8 cellular contexts compared by ENCODE assay signal in the genomic region with DNA sequence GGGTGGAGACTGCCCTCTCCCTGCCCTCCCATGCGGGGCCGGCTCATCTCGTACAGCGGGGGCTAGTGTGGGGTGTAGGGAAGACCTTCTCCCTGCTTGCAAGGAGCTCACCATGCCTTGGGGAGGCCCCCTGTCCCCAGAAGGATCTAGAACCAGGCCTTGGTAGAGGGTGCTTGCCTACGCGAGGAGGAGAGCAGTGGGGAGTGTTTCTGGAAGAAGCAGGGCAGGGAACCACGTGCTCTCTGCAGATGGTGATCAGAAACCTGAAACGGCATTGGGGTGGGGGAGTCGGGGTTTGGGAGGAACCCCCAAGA. TPM values are rescaled to one million over a fixed set of nuclear protein-coding genes. Genes with fewer than 3 reads are reported as not detected.
DNase-seq lines count a peak whose midpoint lies in the region; ATAC-seq, FAIRE-seq and TF ChIP-seq lines count a peak whose summit lies in the region.

No MANE protein-coding gene starts in this region.

- TF ChIP-seq POLR2A in GM12878 (IDR thresholded peaks at IDR 0.05; ENCODE audit: low read depth, low read length) (no peak), upper lobe of left lung (IDR thresholded peaks at IDR 0.05) (no peak)

- H3K9ac ChIP-seq in GM12878 (ENCODE audit: control insufficient read depth, insufficient read depth, low read length) (peak overlapping the region; percentile 25; the same call in 1 of the 2 replicates), mesendoderm (ENCODE audit: low read length) (no peak overlapping the region)

- no peak for TF ChIP-seq CTCF in GM12878 (IDR thresholded peaks at IDR 0.05 in 2 of 3, conservative IDR thresholded peaks at IDR 0.05 in 1 of 3; ENCODE audit: control insufficient read depth in 2 of 3, extremely low read depth in 1 of 3, insufficient read depth in 1 of 3, low read depth in 3 of 3, low read length in 3 of 3)
- no peak for TF ChIP-seq CTCF in upper lobe of left lung (IDR thresholded peaks at IDR 0.05)

- H2BK5ac ChIP-seq in mesendoderm (ENCODE audit: low read length) = no peak overlapping the region

- H2AK5ac ChIP-seq in mesendoderm (ENCODE audit: low read length) = no peak overlapping the region

- SMC1A ChIA-PET in GM12878 (lab: Charles Lee; ENCODE audit: uncharacterized antibody, unreplicated experiment) = no interaction called here

- H3K4me1 ChIP-seq in GM12878 (ENCODE audit: control insufficient read depth, insufficient read depth, low read length) (peaks cover 13% of the 10 kb centered on the region), mesendoderm (ENCODE audit: control insufficient read depth, low read depth, low read length) (peaks cover 5% of the 10 kb centered on the region), upper lobe of left lung (peaks cover 46 to 73% (median 55%) of the 10 kb centered on the region in 4 donors)

- DNase-seq in activated naive CD4-positive, alpha-beta T cell treated with anti-CD3 and anti-CD28 coated beads, Interleukin-2, amount 50 U/mL, for 16 hours = no peak
- no peak for DNase-seq in GM12878 (ENCODE audit: low read depth, low spot score)
- DNase-seq in mesendoderm = no peak
- DNase-seq in upper lobe of left lung = no peak
- no peak for DNase-seq in SKM-1 treated with dmso at 0.1 percent for 144 hours (lab: John Stamatoyannopoulos, UW; ENCODE audit: unreplicated experiment)
- DNase-seq in COLO668 (lab: John Stamatoyannopoulos, UW; ENCODE audit: unreplicated experiment) = no peak
- DNase-seq in NCI-H1105 treated with DMSO at 0.1 percent for 48 hours (lab: John Stamatoyannopoulos, UW) = no peak

- H3K79me2 ChIP-seq in GM12878 (ENCODE audit: control insufficient read depth, insufficient read depth, low read length) (peaks cover 43% of the 10 kb centered on the region), mesendoderm (ENCODE audit: control insufficient read depth, insufficient read depth, low read length) (peaks cover 9% of the 10 kb centered on the region)

- in situ Hi-C loops in GM12878 (cut with MboI) = no loop called here

- H3K4me3 Mint-ChIP-seq in activated naive CD4-positive, alpha-beta T cell treated with anti-CD3 and anti-CD28 coated beads, Interleukin-2, amount 50 U/mL, for 24 hours = peak overlapping the region; percentile 91

- intact Hi-C loops in GM12878 (cut with micrococcal nuclease; ENCODE audit: unreplicated experiment) = loop anchor here (2.0 kb wide), 1 partner anchor 28 kb away; the partner anchor contains the start of gene INTS1

- FAIRE-seq in GM12878 (lab: Jason Lieb, UNC) = no peak

- no peaks in the 10 kb centered on the region for H3K79me1 ChIP-seq in mesendoderm (ENCODE audit: low read length)

- peak overlapping the region; percentile 96 for H3K27ac Mint-ChIP-seq in activated naive CD4-positive, alpha-beta T cell treated with anti-CD3 and anti-CD28 coated beads, Interleukin-2, amount 50 U/mL, for 24 hours

- peak overlapping the region; percentile 46 for H3K56ac ChIP-seq in mesendoderm (ENCODE audit: low read length)

- H3K36me3 ChIP-seq in GM12878 (ENCODE audit: control insufficient read depth in 2 of 2, insufficient read depth in 2 of 2, low read length in 1 of 2) = peaks cover 0 to 3% of the 10 kb centered on the region in 2 experiments; a peak in 2 of 4 replicates
- H3K36me3 ChIP-seq in mesendoderm (ENCODE audit: control insufficient read depth, insufficient read depth, low read length) = no peaks in the 10 kb centered on the region
- peaks cover 0 to 16% (median 7%) of the 10 kb centered on the region in 4 donors for H3K36me3 ChIP-seq in upper lobe of left lung

- H4K5ac ChIP-seq in mesendoderm (ENCODE audit: low read length) = no peak overlapping the region

- peaks cover 2% of the 10 kb centered on the region for H3K36me3 Mint-ChIP-seq in activated naive CD4-positive, alpha-beta T cell treated with anti-CD3 and anti-CD28 coated beads, Interleukin-2, amount 50 U/mL, for 24 hours

- RAD21 ChIA-PET in GM12878 (lab: Charles Lee; ENCODE audit: unreplicated experiment) = no interaction called here

- peak overlapping the region; percentile 27 for H3K27ac ChIP-seq in GM12878 (ENCODE audit: control insufficient read depth, insufficient read depth)
- no peak overlapping the region for H3K27ac ChIP-seq in mesendoderm (ENCODE audit: low read depth, low read length)
- peak overlapping the region; percentile 92 to 99 (median 97) for H3K27ac ChIP-seq in upper lobe of left lung

- H2AFZ ChIP-seq in GM12878 (ENCODE audit: control insufficient read depth, low read depth, low read length) = no peak overlapping the region

- H4K8ac ChIP-seq in mesendoderm (ENCODE audit: low read depth, low read length) = no peak overlapping the region

- peaks cover 7% of the 10 kb centered on the region; the same call in 1 of the 2 replicates for H4K20me1 ChIP-seq in GM12878 (ENCODE audit: control insufficient read depth, insufficient read depth)

- no peaks in the 10 kb centered on the region for H3K9me3 ChIP-seq in GM12878 (replicated peaks; ENCODE audit: control insufficient read depth, insufficient read depth, low read length)
- H3K9me3 ChIP-seq in upper lobe of left lung = no peaks in the 10 kb centered on the region

- no peak overlapping the region for H3K4ac ChIP-seq in mesendoderm (ENCODE audit: low read depth, low read length)

- no peak for TF ChIP-seq RAD21 in GM12878 (IDR thresholded peaks at IDR 0.05; ENCODE audit: insufficient read depth, low read depth, low read length)

- no peaks in the 10 kb centered on the region for H3K27me3 Mint-ChIP-seq in activated naive CD4-positive, alpha-beta T cell treated with anti-CD3 and anti-CD28 coated beads, Interleukin-2, amount 50 U/mL, for 24 hours

- no peak overlapping the region for H2BK15ac ChIP-seq in mesendoderm (replicated peaks; ENCODE audit: low read depth)

- H2BK120ac ChIP-seq in mesendoderm (ENCODE audit: low read depth, low read length) = no peak overlapping the region

- TF ChIP-seq EP300 in GM12878 (IDR thresholded peaks at IDR 0.05; ENCODE audit: borderline replicate concordance in 1 of 2, control insufficient read depth in 1 of 2, low read depth in 2 of 2, low read length in 2 of 2) (no peak), upper lobe of left lung (IDR thresholded peaks at IDR 0.05) (no peak)

- H3K18ac ChIP-seq in mesendoderm (ENCODE audit: low read length) = no peak overlapping the region

- H3K27me3 ChIP-seq in GM12878 (replicated peaks in 1 of 2; ENCODE audit: control insufficient read depth in 2 of 2, insufficient read depth in 2 of 2, low read length in 1 of 2) = no peaks in the 10 kb centered on the region
- H3K27me3 ChIP-seq in mesendoderm (ENCODE audit: insufficient read depth, low read length, poor library complexity) = no peaks in the 10 kb centered on the region
- H3K27me3 ChIP-seq in upper lobe of left lung = no peaks in the 10 kb centered on the region

- H3K4me2 ChIP-seq in GM12878 (ENCODE audit: control insufficient read depth, insufficient read depth) = peak overlapping the region; percentile 96
- no peak overlapping the region for H3K4me2 ChIP-seq in mesendoderm (ENCODE audit: low read length)

- no peak overlapping the region for H3K23ac ChIP-seq in mesendoderm (ENCODE audit: low read length)

- peaks cover 24% of the 10 kb centered on the region for H3K4me1 Mint-ChIP-seq in activated naive CD4-positive, alpha-beta T cell treated with anti-CD3 and anti-CD28 coated beads, Interleukin-2, amount 50 U/mL, for 24 hours

- POLR2A ChIA-PET in GM12878 (lab: Charles Lee) = no interaction called here

- no peaks in the 10 kb centered on the region for H3K9me3 Mint-ChIP-seq in activated naive CD4-positive, alpha-beta T cell treated with anti-CD3 and anti-CD28 coated beads, Interleukin-2, amount 50 U/mL, for 24 hours

- 1% methylated on average over 8 of the region's 9 CpGs for WGBS in GM12878 (ENCODE audit: insufficient coverage, insufficient replicate concordance, low lambda C conversion rate, missing lambda C conversion rate)
- WGBS in mesendoderm (ENCODE audit: extremely low coverage, insufficient coverage, low lambda C conversion rate) = no CpG with 5 or more reads among the region's 9 CpGs
- WGBS in upper lobe of left lung, 2 donors = 26 to 44% methylated on average over 9 of the region's 9 CpGs

- CTCF ChIA-PET in GM12878 (lab: Yijun Ruan, JAX) = interaction anchor here (0.7 to 3.0 kb wide), 2 partner anchors 27 to 94 kb away, joined by 5 to 9 read pairs; no protein-coding TSS in a partner anchor

- BruUV-seq in GM12878 (replicated peaks; lab: Mats Ljungman, UMichigan) = no TSS peak

- ATAC-seq in GM12878 = peak; percentile 27
- ATAC-seq in upper lobe of left lung (ENCODE audit: low FRiP score in 2 of 2) = no peak

- peak overlapping the region; percentile 63 for H3K4me3 ChIP-seq in GM12878
- H3K4me3 ChIP-seq in mesendoderm (ENCODE audit: low read length) = no peak overlapping the region
- peak overlapping the region in 3 of 4 donors; percentile 76 to 94 (median 93) for H3K4me3 ChIP-seq in upper lobe of left lung

RNA-seq across cellular contexts. Expression of gene MAFK, which starts 2.7 kb away (rescaled TPM):
- total RNA-seq in GM12878 (2013; cell fraction: nucleolus; rRNA removed) = 15.1 and 16.9 TPM in 2 replicates
- total RNA-seq in GM12878 (2014; rRNA removed) (11.0 and 13.8 TPM in 2 replicates), GM12878 (2014; rRNA removed; fragmentation: Illumina TruSeq; extraction: Trizol) (3.3 and 4.0 TPM in 2 replicates), GM12878 (2021) (24.3 and 24.5 TPM in 2 replicates), upper lobe of left lung (100 to 1,000 TPM in 1 of 6 donors, 10 to 100 TPM in 5; 48.0 to 117 (median 77.9) TPM)
- polyA plus RNA-seq in GM12878 (2011; ENCODE audit: low read depth) = 3.0 TPM
- polyA plus RNA-seq in GM12878 (2011; rRNA removed) (2.2 and 3.5 TPM in 2 replicates), GM12878 (2014; fragmentation: Illumina TruSeq; extraction: Trizol) (0.82 and 3.0 TPM in 2 replicates), GM12878 (2014; fragmentation: Nextera tagmentation; extraction: Ambion mirVana) (under 1 TPM; 0.10 to 0.26 TPM), GM12878 (2014; rRNA removed) (11.9 and 17.0 TPM in 2 replicates), GM12878 (2016; fragmentation: Nextera tagmentation; extraction: Ambion mirVana) (1 to 10 TPM; 1.3 to 1.4 TPM)
- polyA plus RNA-seq in GM12878 (2011; cell fraction: cytosol; rRNA removed) = 4.0 and 5.5 TPM in 2 replicates
- 27.4 and 48.1 TPM in 2 replicates for polyA plus RNA-seq in GM12878 (2011; cell fraction: nucleus; rRNA removed)
- 10.2 and 16.3 TPM in 2 replicates for polyA plus RNA-seq in GM12878 (2012)
- 1.8 and 5.4 TPM in 2 replicates for polyA minus RNA-seq in GM12878 (2011; rRNA and poly(A)+ RNA removed)
- 4.8 and 6.5 TPM in 2 replicates for polyA minus RNA-seq in GM12878 (2011; cell fraction: cytosol; rRNA and poly(A)+ RNA removed)
- polyA minus RNA-seq in GM12878 (2011; cell fraction: nucleus; rRNA and poly(A)+ RNA removed) = 3.6 and 8.4 TPM in 2 replicates
- polyA plus RNA-seq in mesendoderm (2013, experiment 1 of 2) = 5.8 TPM
- 5.8 TPM for polyA plus RNA-seq in mesendoderm (2013, experiment 2 of 2)

RNA-seq across cellular contexts. Expression of gene TMEM184A, which starts 22.8 kb away (rescaled TPM):
- not detected in 2 replicates for total RNA-seq in GM12878 (2013; cell fraction: nucleolus; rRNA removed)
- not detected in 2 replicates for total RNA-seq in GM12878 (2014; rRNA removed)
- total RNA-seq in GM12878 (2014; rRNA removed; fragmentation: Illumina TruSeq; extraction: Trizol) = not detected in 2 replicates
- 0.15 TPM in 1 of 2 replicates, not detected in the other for total RNA-seq in GM12878 (2021)
- polyA plus RNA-seq in GM12878 (2011; ENCODE audit: low read depth) = not detected
- polyA plus RNA-seq in GM12878 (2011; rRNA removed) = not detected in 2 replicates
- not detected in 2 replicates for polyA plus RNA-seq in GM12878 (2011; cell fraction: cytosol; rRNA removed)
- not detected in 2 replicates for polyA plus RNA-seq in GM12878 (2011; cell fraction: nucleus; rRNA removed)
- 0.07 and 0.09 TPM in 2 replicates for polyA plus RNA-seq in GM12878 (2012)
- not detected in 2 replicates for polyA plus RNA-seq in GM12878 (2014; fragmentation: Illumina TruSeq; extraction: Trizol)
- polyA plus RNA-seq in GM12878 (2014; fragmentation: Nextera tagmentation; extraction: Ambion mirVana) = under 1 TPM in 1 of 2 experiments, not detected in 1; 0.04 TPM
- polyA plus RNA-seq in GM12878 (2014; rRNA removed) = not detected in 2 replicates
- polyA plus RNA-seq in GM12878 (2016; fragmentation: Nextera tagmentation; extraction: Ambion mirVana) = not detected
- polyA minus RNA-seq in GM12878 (2011; rRNA and poly(A)+ RNA removed) = not detected in 2 replicates
- 0.53 and 1.9 TPM in 2 replicates for polyA minus RNA-seq in GM12878 (2011; cell fraction: cytosol; rRNA and poly(A)+ RNA removed)
- polyA minus RNA-seq in GM12878 (2011; cell fraction: nucleus; rRNA and poly(A)+ RNA removed) = 0.12 TPM in 1 of 2 replicates, not detected in the other
- 0.72 TPM for polyA plus RNA-seq in mesendoderm (2013, experiment 1 of 2)
- 0.78 TPM for polyA plus RNA-seq in mesendoderm (2013, experiment 2 of 2)
- total RNA-seq in upper lobe of left lung = 10 to 100 TPM in 3 of 6 donors, 1 to 10 TPM in 3; 5.0 to 11.7 (median 10.4) TPM

RNA-seq across cellular contexts. Expression of gene INTS1, which starts 29.0 kb away (rescaled TPM):
- 84.3 and 100.0 TPM in 2 replicates for total RNA-seq in GM12878 (2013; cell fraction: nucleolus; rRNA removed)
- total RNA-seq in GM12878 (2014; rRNA removed) = 14.6 and 19.5 TPM in 2 replicates
- total RNA-seq in GM12878 (2014; rRNA removed; fragmentation: Illumina TruSeq; extraction: Trizol) = 6.9 and 10.0 TPM in 2 replicates
- 76.5 and 89.0 TPM in 2 replicates for total RNA-seq in GM12878 (2021)
- 15.0 TPM for polyA plus RNA-seq in GM12878 (2011; ENCODE audit: low read depth)
- polyA plus RNA-seq in GM12878 (2011; rRNA removed) = 4.0 and 7.5 TPM in 2 replicates
- polyA plus RNA-seq in GM12878 (2011; cell fraction: cytosol; rRNA removed) = 13.2 and 20.1 TPM in 2 replicates
- 171 and 228 TPM in 2 replicates for polyA plus RNA-seq in GM12878 (2011; cell fraction: nucleus; rRNA removed)
- polyA plus RNA-seq in GM12878 (2012) = 37.9 and 40.3 TPM in 2 replicates
- polyA plus RNA-seq in GM12878 (2014; fragmentation: Illumina TruSeq; extraction: Trizol) = 0.98 and 10.6 TPM in 2 replicates
- 1 to 10 TPM in 1 of 2 experiments, under 1 TPM in 1; 0.52 to 1.5 TPM for polyA plus RNA-seq in GM12878 (2014; fragmentation: Nextera tagmentation; extraction: Ambion mirVana)
- 35.1 and 40.6 TPM in 2 replicates for polyA plus RNA-seq in GM12878 (2014; rRNA removed)
- 10 to 100 TPM; 37.0 to 38.3 TPM for polyA plus RNA-seq in GM12878 (2016; fragmentation: Nextera tagmentation; extraction: Ambion mirVana)
- polyA minus RNA-seq in GM12878 (2011; rRNA and poly(A)+ RNA removed) = 10.7 and 23.6 TPM in 2 replicates
- polyA minus RNA-seq in GM12878 (2011; cell fraction: cytosol; rRNA and poly(A)+ RNA removed) = 17.7 and 24.6 TPM in 2 replicates
- polyA minus RNA-seq in GM12878 (2011; cell fraction: nucleus; rRNA and poly(A)+ RNA removed) = 30.1 and 54.0 TPM in 2 replicates
- 31.6 TPM for polyA plus RNA-seq in mesendoderm (2013, experiment 1 of 2)
- 33.7 TPM for polyA plus RNA-seq in mesendoderm (2013, experiment 2 of 2)
- total RNA-seq in upper lobe of left lung = 100 to 1,000 TPM in 2 of 6 donors, 10 to 100 TPM in 4; 38.6 to 215 (median 72.3) TPM

RNA-seq across cellular contexts. Expression of gene PSMG3, which starts 36.6 kb away (rescaled TPM):
- total RNA-seq in GM12878 (2013; cell fraction: nucleolus; rRNA removed) = 10.9 and 12.5 TPM in 2 replicates
- total RNA-seq in GM12878 (2014; rRNA removed) (64.9 and 68.7 TPM in 2 replicates), GM12878 (2014; rRNA removed; fragmentation: Illumina TruSeq; extraction: Trizol) (46.7 and 52.4 TPM in 2 replicates), GM12878 (2021) (49.7 and 50.3 TPM in 2 replicates), upper lobe of left lung (10 to 100 TPM; 19.0 to 53.1 (median 21.6) TPM)
- 22.7 TPM for polyA plus RNA-seq in GM12878 (2011; ENCODE audit: low read depth)
- polyA plus RNA-seq in GM12878 (2011; rRNA removed) (49.5 and 74.5 TPM in 2 replicates), GM12878 (2014; fragmentation: Illumina TruSeq; extraction: Trizol) (11.5 and 33.9 TPM in 2 replicates), GM12878 (2014; fragmentation: Nextera tagmentation; extraction: Ambion mirVana) (10 to 100 TPM; 23.9 to 40.5 TPM), GM12878 (2014; rRNA removed) (90.4 and 92.0 TPM in 2 replicates), GM12878 (2016; fragmentation: Nextera tagmentation; extraction: Ambion mirVana) (100 to 1,000 TPM; 109 to 115 TPM)
- 95.7 and 148 TPM in 2 replicates for polyA plus RNA-seq in GM12878 (2011; cell fraction: cytosol; rRNA removed)
- 108 and 119 TPM in 2 replicates for polyA plus RNA-seq in GM12878 (2011; cell fraction: nucleus; rRNA removed)
- polyA plus RNA-seq in GM12878 (2012) = 30.9 and 37.1 TPM in 2 replicates
- 20.5 and 33.2 TPM in 2 replicates for polyA minus RNA-seq in GM12878 (2011; rRNA and poly(A)+ RNA removed)
- polyA minus RNA-seq in GM12878 (2011; cell fraction: cytosol; rRNA and poly(A)+ RNA removed) = 8.6 and 10.7 TPM in 2 replicates
- polyA minus RNA-seq in GM12878 (2011; cell fraction: nucleus; rRNA and poly(A)+ RNA removed) = 6.3 and 10.5 TPM in 2 replicates
- polyA plus RNA-seq in mesendoderm (2013, experiment 1 of 2) = 13.5 TPM
- polyA plus RNA-seq in mesendoderm (2013, experiment 2 of 2) = 12.9 TPM

Comparison
In these comparisons a context has a peak if more than half of its experiments do, and no peak if none do; other contexts are left out.
1. RNA of gene TMEM184A, which starts 22.8 kb away (total RNA-seq): 5.0 to 11.7 TPM in upper lobe of left lung; 0.15 TPM in GM12878; every median in the first group is over 4 times any median in the second.